ENCODE assay signal across 1 cellular context in the genomic region with DNA sequence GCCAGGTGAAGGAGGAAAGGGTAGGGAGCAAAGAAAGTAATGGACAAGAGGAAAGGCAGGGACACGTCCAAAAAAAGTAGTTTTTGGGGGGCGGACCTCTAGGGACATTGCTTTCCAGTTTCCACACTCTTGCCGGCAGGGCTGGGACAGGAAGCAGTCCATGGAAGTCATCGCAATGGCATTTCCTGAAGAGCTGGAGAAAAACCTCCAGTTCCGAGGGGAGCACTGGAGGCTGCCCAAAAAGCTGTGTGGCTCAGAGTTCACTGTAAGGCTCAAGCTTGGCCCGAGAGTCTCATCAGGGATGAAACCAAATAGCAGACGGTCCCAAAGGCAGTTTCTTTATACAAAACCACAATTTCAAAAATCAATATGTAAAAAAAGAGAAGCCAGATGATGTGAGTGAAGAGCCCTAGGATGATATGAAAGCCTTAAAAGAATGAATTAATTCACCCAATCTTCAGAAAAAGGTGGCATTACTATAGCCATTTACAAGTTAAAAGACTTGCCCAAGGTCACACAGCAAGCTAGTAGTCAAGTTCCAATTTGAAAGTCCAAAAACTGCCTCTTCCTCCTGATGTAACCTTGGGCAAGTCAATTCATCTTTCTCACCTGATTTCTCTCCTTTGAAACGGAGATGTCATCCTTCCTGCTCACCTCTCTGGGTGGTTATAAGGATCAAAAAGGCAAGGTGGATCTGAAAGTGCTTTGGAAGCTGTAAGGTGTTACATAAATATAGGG.
TF ChIP-seq lines count a peak whose summit lies in the region.

No MANE protein-coding gene starts in this region.

TF ChIP-seq in GM12878, 131 proteins besides CTCF, POLR2A, EP300 and RAD21:
- TF ChIP-seq TCF7 (IDR thresholded peaks at IDR 0.05; ENCODE audit: borderline replicate concordance) (no peak), JUND (IDR thresholded peaks at IDR 0.05; ENCODE audit: low read depth, low read length) (no peak), YY1 (IDR thresholded peaks at IDR 0.05; ENCODE audit: low read depth, low read length) (no peak), HDAC2 (IDR thresholded peaks at IDR 0.05) (no peak), SP1 (IDR thresholded peaks at IDR 0.05; ENCODE audit: low read depth, low read length) (no peak), ETV6 (conservative IDR thresholded peaks at IDR 0.05 in 1 of 2, IDR thresholded peaks at IDR 0.05 in 1 of 2; ENCODE audit: borderline replicate concordance in 1 of 2, low read depth in 1 of 2) (no peak), BMI1 (IDR thresholded peaks at IDR 0.05; ENCODE audit: borderline replicate concordance) (no peak), BRCA1 (IDR thresholded peaks at IDR 0.05; ENCODE audit: low read depth, low read length) (no peak), ZZZ3 (IDR thresholded peaks at IDR 0.05; ENCODE audit: control insufficient read depth, insufficient read length, low read depth) (no peak), NFIC (IDR thresholded peaks at IDR 0.05; ENCODE audit: low read depth, low read length) (no peak), NRF1 (conservative IDR thresholded peaks at IDR 0.05; ENCODE audit: low read depth, low read length) (no peak), STAT1 (conservative IDR thresholded peaks at IDR 0.05) (no peak), SPI1 (IDR thresholded peaks at IDR 0.05; ENCODE audit: borderline replicate concordance, insufficient read depth, low read depth, low read length) (no peak), MYB (IDR thresholded peaks at IDR 0.05; ENCODE audit: borderline replicate concordance, low read depth, low read length) (no peak), SREBF1 (IDR thresholded peaks at IDR 0.05; ENCODE audit: low read length) (no peak)
- TF ChIP-seq, protein P1, sequence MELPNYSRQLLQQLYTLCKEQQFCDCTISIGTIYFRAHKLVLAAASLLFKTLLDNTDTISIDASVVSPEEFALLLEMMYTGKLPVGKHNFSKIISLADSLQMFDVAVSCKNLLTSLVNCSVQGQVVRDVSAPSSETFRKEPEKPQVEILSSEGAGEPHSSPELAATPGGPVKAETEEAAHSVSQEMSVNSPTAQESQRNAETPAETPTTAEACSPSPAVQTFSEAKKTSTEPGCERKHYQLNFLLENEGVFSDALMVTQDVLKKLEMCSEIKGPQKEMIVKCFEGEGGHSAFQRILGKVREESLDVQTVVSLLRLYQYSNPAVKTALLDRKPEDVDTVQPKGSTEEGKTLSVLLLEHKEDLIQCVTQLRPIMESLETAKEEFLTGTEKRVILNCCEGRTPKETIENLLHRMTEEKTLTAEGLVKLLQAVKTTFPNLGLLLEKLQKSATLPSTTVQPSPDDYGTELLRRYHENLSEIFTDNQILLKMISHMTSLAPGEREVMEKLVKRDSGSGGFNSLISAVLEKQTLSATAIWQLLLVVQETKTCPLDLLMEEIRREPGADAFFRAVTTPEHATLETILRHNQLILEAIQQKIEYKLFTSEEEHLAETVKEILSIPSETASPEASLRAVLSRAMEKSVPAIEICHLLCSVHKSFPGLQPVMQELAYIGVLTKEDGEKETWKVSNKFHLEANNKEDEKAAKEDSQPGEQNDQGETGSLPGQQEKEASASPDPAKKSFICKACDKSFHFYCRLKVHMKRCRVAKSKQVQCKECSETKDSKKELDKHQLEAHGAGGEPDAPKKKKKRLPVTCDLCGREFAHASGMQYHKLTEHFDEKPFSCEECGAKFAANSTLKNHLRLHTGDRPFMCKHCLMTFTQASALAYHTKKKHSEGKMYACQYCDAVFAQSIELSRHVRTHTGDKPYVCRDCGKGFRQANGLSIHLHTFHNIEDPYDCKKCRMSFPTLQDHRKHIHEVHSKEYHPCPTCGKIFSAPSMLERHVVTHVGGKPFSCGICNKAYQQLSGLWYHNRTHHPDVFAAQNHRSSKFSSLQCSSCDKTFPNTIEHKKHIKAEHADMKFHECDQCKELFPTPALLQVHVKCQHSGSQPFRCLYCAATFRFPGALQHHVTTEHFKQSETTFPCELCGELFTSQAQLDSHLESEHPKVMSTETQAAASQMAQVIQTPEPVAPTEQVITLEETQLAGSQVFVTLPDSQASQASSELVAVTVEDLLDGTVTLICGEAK (IDR thresholded peaks at IDR 0.05; ENCODE audit: borderline replicate concordance) = no peak
- TF ChIP-seq, protein P2, sequence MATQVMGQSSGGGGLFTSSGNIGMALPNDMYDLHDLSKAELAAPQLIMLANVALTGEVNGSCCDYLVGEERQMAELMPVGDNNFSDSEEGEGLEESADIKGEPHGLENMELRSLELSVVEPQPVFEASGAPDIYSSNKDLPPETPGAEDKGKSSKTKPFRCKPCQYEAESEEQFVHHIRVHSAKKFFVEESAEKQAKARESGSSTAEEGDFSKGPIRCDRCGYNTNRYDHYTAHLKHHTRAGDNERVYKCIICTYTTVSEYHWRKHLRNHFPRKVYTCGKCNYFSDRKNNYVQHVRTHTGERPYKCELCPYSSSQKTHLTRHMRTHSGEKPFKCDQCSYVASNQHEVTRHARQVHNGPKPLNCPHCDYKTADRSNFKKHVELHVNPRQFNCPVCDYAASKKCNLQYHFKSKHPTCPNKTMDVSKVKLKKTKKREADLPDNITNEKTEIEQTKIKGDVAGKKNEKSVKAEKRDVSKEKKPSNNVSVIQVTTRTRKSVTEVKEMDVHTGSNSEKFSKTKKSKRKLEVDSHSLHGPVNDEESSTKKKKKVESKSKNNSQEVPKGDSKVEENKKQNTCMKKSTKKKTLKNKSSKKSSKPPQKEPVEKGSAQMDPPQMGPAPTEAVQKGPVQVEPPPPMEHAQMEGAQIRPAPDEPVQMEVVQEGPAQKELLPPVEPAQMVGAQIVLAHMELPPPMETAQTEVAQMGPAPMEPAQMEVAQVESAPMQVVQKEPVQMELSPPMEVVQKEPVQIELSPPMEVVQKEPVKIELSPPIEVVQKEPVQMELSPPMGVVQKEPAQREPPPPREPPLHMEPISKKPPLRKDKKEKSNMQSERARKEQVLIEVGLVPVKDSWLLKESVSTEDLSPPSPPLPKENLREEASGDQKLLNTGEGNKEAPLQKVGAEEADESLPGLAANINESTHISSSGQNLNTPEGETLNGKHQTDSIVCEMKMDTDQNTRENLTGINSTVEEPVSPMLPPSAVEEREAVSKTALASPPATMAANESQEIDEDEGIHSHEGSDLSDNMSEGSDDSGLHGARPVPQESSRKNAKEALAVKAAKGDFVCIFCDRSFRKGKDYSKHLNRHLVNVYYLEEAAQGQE (IDR thresholded peaks at IDR 0.05; ENCODE audit: low read depth, low read length) = no peak
- TF ChIP-seq, protein P3, sequence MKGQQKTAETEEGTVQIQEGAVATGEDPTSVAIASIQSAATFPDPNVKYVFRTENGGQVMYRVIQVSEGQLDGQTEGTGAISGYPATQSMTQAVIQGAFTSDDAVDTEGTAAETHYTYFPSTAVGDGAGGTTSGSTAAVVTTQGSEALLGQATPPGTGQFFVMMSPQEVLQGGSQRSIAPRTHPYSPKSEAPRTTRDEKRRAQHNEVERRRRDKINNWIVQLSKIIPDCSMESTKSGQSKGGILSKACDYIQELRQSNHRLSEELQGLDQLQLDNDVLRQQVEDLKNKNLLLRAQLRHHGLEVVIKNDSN (IDR thresholded peaks at IDR 0.05; ENCODE audit: borderline replicate concordance, extremely low read length, insufficient read depth, low read depth, low read length) = no peak
- TF ChIP-seq, protein P4, sequence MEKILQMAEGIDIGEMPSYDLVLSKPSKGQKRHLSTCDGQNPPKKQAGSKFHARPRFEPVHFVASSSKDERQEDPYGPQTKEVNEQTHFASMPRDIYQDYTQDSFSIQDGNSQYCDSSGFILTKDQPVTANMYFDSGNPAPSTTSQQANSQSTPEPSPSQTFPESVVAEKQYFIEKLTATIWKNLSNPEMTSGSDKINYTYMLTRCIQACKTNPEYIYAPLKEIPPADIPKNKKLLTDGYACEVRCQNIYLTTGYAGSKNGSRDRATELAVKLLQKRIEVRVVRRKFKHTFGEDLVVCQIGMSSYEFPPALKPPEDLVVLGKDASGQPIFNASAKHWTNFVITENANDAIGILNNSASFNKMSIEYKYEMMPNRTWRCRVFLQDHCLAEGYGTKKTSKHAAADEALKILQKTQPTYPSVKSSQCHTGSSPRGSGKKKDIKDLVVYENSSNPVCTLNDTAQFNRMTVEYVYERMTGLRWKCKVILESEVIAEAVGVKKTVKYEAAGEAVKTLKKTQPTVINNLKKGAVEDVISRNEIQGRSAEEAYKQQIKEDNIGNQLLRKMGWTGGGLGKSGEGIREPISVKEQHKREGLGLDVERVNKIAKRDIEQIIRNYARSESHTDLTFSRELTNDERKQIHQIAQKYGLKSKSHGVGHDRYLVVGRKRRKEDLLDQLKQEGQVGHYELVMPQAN (conservative IDR thresholded peaks at IDR 0.05) = no peak
- TF ChIP-seq, protein P5, sequence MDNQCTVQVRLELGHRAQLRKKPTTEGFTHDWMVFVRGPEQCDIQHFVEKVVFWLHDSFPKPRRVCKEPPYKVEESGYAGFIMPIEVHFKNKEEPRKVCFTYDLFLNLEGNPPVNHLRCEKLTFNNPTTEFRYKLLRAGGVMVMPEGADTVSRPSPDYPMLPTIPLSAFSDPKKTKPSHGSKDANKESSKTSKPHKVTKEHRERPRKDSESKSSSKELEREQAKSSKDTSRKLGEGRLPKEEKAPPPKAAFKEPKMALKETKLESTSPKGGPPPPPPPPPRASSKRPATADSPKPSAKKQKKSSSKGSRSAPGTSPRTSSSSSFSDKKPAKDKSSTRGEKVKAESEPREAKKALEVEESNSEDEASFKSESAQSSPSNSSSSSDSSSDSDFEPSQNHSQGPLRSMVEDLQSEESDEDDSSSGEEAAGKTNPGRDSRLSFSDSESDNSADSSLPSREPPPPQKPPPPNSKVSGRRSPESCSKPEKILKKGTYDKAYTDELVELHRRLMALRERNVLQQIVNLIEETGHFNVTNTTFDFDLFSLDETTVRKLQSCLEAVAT (IDR thresholded peaks at IDR 0.05) = no peak
